In the genomic region with DNA sequence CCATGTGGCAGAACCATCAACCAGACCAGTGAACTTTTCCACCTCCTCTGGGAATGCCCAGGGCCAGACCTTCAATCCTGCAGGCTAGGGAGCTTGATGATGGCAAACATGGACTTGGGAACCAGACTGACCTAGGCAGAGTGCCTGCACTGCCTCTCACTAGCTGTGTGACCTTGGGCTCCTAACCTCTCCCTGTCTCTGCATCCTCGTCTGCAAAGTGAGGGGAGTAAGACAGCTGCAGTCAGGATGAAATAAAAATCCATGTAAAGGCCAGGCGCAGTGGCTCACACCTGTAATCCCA, we compare ENCODE assay signal across 19 cellular contexts. TPM values are rescaled to one million over a fixed set of nuclear protein-coding genes. Genes with fewer than 3 reads are reported as not detected.
"Had no signal": no experiment of that assay in that cellular context is flagged by ENCODE, and none has a peak within 500 bp of the region (broad histone marks: within the 10 kb centered on the region; RNA-seq: fewer than 3 reads in every experiment).

No MANE protein-coding gene starts in this region.

- H3K4me1 ChIP-seq: foreskin keratinocyte, gastrocnemius medialis had no signal

- H3K9me3 ChIP-seq: esophagus muscularis mucosa, gastrocnemius medialis, heart left ventricle had no signal

- H3K36me3 ChIP-seq: brain microvascular endothelial cell, esophagus muscularis mucosa, gastrocnemius medialis, heart left ventricle, WERI-Rb-1 had no signal

- H3K27me3 ChIP-seq: brain microvascular endothelial cell, esophagus muscularis mucosa, gastrocnemius medialis, heart left ventricle had no signal

- H3K27ac ChIP-seq: brain microvascular endothelial cell, esophagus muscularis mucosa, foreskin keratinocyte, gastrocnemius medialis, heart left ventricle, WERI-Rb-1 had no signal

- DNase-seq: amniotic stem cell, cortex of kidney, foreskin keratinocyte, T1000 had no signal

- H3K4me3 ChIP-seq: esophagus muscularis mucosa, gastrocnemius medialis, heart left ventricle had no signal

RNA-seq across cellular contexts. Expression of a gene that starts 35.4 kb away (rescaled TPM):
- total RNA-seq: activated B cell treated with CpG ODN at 0.5 μM for 24 hours; activated CD8-positive, alpha-beta T cell treated with anti-CD3 and anti-CD28 coated beads for 36 hours; activated T-cell treated with anti-CD3 and anti-CD28 coated beads, Interleukin-2, amount 50 U/mL, for 4 hours; activated T-helper 17 cell treated with anti-CD3 and anti-CD28 coated beads, Interleukin-2, amount 50 U/mL, for 72 hours; astrocyte; bronchial epithelial cell; cardiac septum; cerebellum; dermis blood vessel endothelial cell; esophagus muscularis mucosa; foreskin keratinocyte; gastrocnemius medialis; heart left ventricle; T-helper 17 cell had no signal
